9 cellular contexts compared by ENCODE assay signal in the genomic region with DNA sequence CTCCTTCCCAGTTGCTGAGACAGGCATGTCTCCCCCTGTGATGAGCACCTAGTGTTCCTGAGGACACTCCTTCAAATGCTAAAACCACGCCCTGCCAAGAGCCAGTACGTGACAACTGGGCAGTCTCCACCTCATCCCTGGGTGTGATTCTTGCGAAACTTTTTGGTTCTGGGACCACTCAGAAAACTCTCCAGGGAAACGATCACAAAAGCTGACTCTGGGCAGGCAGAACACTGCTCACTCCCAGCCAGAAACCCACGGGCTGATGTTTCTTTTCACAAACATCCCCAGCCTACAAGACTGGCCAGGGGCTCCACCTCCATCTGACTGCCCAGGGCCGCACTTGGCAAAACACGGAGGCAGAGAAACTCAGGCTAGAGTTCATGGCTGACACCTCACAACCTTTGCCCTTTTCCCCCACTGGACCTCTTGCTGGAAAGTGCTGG. TPM values are rescaled to one million over a fixed set of nuclear protein-coding genes. Genes with fewer than 3 reads are reported as not detected.
DNase-seq lines count a peak whose midpoint lies in the region; ATAC-seq and TF ChIP-seq lines count a peak whose summit lies in the region.
"Had no signal": no experiment of that assay in that cellular context is flagged by ENCODE, and none has a peak within 500 bp of the region (broad histone marks: within the 10 kb centered on the region; RNA-seq: fewer than 3 reads in every experiment).

No MANE protein-coding gene starts in this region.

- H3K9me3 Mint-ChIP-seq in CD4-positive, alpha-beta memory T cell: no peaks in the 10 kb centered on the region
- no peaks in the 10 kb centered on the region for H3K9me3 Mint-ChIP-seq in osteocyte (ENCODE audit: unreplicated experiment)

- H3K36me3 Mint-ChIP-seq in CD4-positive, alpha-beta memory T cell: peaks cover 5% of the 10 kb centered on the region in 2 donors
- peaks cover 3% of the 10 kb centered on the region for H3K36me3 Mint-ChIP-seq in osteocyte (ENCODE audit: unreplicated experiment)

- POLR2A ChIA-PET in CD4-positive, alpha-beta memory T cell (lab: Charles Lee; ENCODE audit: partially characterized antibody): interaction anchor here (0.6 to 3.1 kb wide), 2 partner anchors 26 to 351 kb away, joined by 3 to 17 read pairs; partner anchors contain the start of gene DHRS3

- DNase-seq in CD4-positive, alpha-beta memory T cell: no peak
- no peak for DNase-seq in RWPE2 (ENCODE audit: low spot score)
- DNase-seq in osteocyte (ENCODE audit: extremely low spot score, unreplicated experiment): no peak
- no peak for DNase-seq in T-helper 9 cell
- no peak for DNase-seq in kidney tubule cell (ENCODE audit: low spot score)
- no peak for DNase-seq in CD1c-positive myeloid dendritic cell (ENCODE audit: extremely low spot score)
- DNase-seq in effector memory CD4-positive, alpha-beta T cell: no peak
- DNase-seq: kidney glomerular epithelial cell had no signal

- peaks cover 28% of the 10 kb centered on the region for H3K4me1 ChIP-seq in CD4-positive, alpha-beta memory T cell (ENCODE audit: insufficient read depth, low read length)
- H3K4me1 ChIP-seq in RWPE2 (ENCODE audit: insufficient read depth, poor library complexity, severe bottlenecking) (peaks cover 28% of the 10 kb centered on the region), gastroesophageal sphincter (peaks cover 5 to 100% (median 78%) of the 10 kb centered on the region in 3 donors)
- peaks cover 12% of the 10 kb centered on the region for H3K4me1 ChIP-seq in effector memory CD4-positive, alpha-beta T cell (ENCODE audit: control insufficient read depth, insufficient read depth, low read length, poor library complexity, severe bottlenecking)

- H3K27ac ChIP-seq in CD4-positive, alpha-beta memory T cell (ENCODE audit: low read depth, low read length): no peak overlapping the region
- peak overlapping the region; percentile 22 for H3K27ac ChIP-seq in RWPE2 (ENCODE audit: poor library complexity, severe bottlenecking)
- H3K27ac ChIP-seq in gastroesophageal sphincter: peak overlapping the region; percentile 90 to 95 (median 92)
- no peak overlapping the region for H3K27ac ChIP-seq in effector memory CD4-positive, alpha-beta T cell (ENCODE audit: insufficient read depth, low read length, poor library complexity, severe bottlenecking)

- H3K4me3 ChIP-seq in CD4-positive, alpha-beta memory T cell (ENCODE audit: low read length in 2 of 2): no peak overlapping the region
- H3K4me3 ChIP-seq in RWPE2 (ENCODE audit: severe bottlenecking) (no peak overlapping the region), gastroesophageal sphincter (no peak overlapping the region)
- no peak overlapping the region for H3K4me3 ChIP-seq in effector memory CD4-positive, alpha-beta T cell (ENCODE audit: insufficient read depth, low read depth, low read length, poor library complexity, severe bottlenecking)

- no peaks in the 10 kb centered on the region for H3K9me3 ChIP-seq in CD4-positive, alpha-beta memory T cell (ENCODE audit: control insufficient read depth in 1 of 2, low read length in 2 of 2)
- no peaks in the 10 kb centered on the region for H3K9me3 ChIP-seq in RWPE2 (ENCODE audit: severe bottlenecking)
- no peaks in the 10 kb centered on the region for H3K9me3 ChIP-seq in gastroesophageal sphincter
- H3K9me3 ChIP-seq in effector memory CD4-positive, alpha-beta T cell (ENCODE audit: control insufficient read depth, low read length): no peaks in the 10 kb centered on the region

- ATAC-seq in RWPE2 (ENCODE audit: low read depth): peak; percentile 26; the same call in 2 of the 3 replicates
- ATAC-seq in gastroesophageal sphincter: peak; percentile 51

- peak overlapping the region in 1 of 8 donors; percentile 82 for H3K4me3 Mint-ChIP-seq in CD4-positive, alpha-beta memory T cell
- no peak overlapping the region for H3K4me3 Mint-ChIP-seq in osteocyte (ENCODE audit: unreplicated experiment)

- intact Hi-C loops in CD4-positive, alpha-beta memory T cell (cut with micrococcal nuclease): no loop called here

- H3K27me3 ChIP-seq in CD4-positive, alpha-beta memory T cell (ENCODE audit: insufficient read depth, low read length): no peaks in the 10 kb centered on the region
- H3K27me3 ChIP-seq in RWPE2 (ENCODE audit: insufficient read depth, poor library complexity, severe bottlenecking): no peaks in the 10 kb centered on the region
- H3K27me3 ChIP-seq in gastroesophageal sphincter: no peaks in the 10 kb centered on the region
- no peaks in the 10 kb centered on the region for H3K27me3 ChIP-seq in effector memory CD4-positive, alpha-beta T cell (replicated peaks; ENCODE audit: control insufficient read depth, insufficient read depth, low read length, poor library complexity, severe bottlenecking)

- CTCF ChIA-PET in CD4-positive, alpha-beta memory T cell (lab: Charles Lee; ENCODE audit: partially characterized antibody): no interaction called here

- H3K27me3 Mint-ChIP-seq in CD4-positive, alpha-beta memory T cell: no peaks in the 10 kb centered on the region
- H3K27me3 Mint-ChIP-seq in osteocyte (ENCODE audit: unreplicated experiment): no peaks in the 10 kb centered on the region

- TF ChIP-seq CTCF in RWPE2 (IDR thresholded peaks at IDR 0.05; ENCODE audit: poor library complexity, severe bottlenecking): no peak
- no peak for TF ChIP-seq CTCF in gastroesophageal sphincter (IDR thresholded peaks at IDR 0.05)
- TF ChIP-seq CTCF in osteocyte (IDR thresholded peaks at IDR 0.05): no peak

- TF ChIP-seq POLR2A in gastroesophageal sphincter (IDR thresholded peaks at IDR 0.05): peak in 1 of 2 donors; percentile 26

- 0% methylated on average over 1 of the region's 7 CpGs; no CpG with 5 or more reads in 1 of the 2 donors for WGBS in gastroesophageal sphincter (ENCODE audit: low coverage in 1 of 2), 2 donors

- no peak for TF ChIP-seq EP300 in gastroesophageal sphincter (IDR thresholded peaks at IDR 0.05)

- H3K4me1 Mint-ChIP-seq in CD4-positive, alpha-beta memory T cell: peaks cover 20 to 60% (median 37%) of the 10 kb centered on the region in 4 donors
- H3K4me1 Mint-ChIP-seq in osteocyte (ENCODE audit: unreplicated experiment): peaks cover 40% of the 10 kb centered on the region

- H3K36me3 ChIP-seq in CD4-positive, alpha-beta memory T cell (ENCODE audit: insufficient read depth, low read length): peaks cover 4% of the 10 kb centered on the region
- no peaks in the 10 kb centered on the region; the same call in 1 of the 2 replicates for H3K36me3 ChIP-seq in RWPE2 (ENCODE audit: low read depth)
- H3K36me3 ChIP-seq in gastroesophageal sphincter: peaks cover 0 to 11% of the 10 kb centered on the region in 2 donors
- peaks cover 6% of the 10 kb centered on the region for H3K36me3 ChIP-seq in effector memory CD4-positive, alpha-beta T cell (ENCODE audit: control insufficient read depth, insufficient read depth, low read length)

- peak overlapping the region in 4 of 7 donors; percentile 10 to 60 (median 36) for H3K27ac Mint-ChIP-seq in CD4-positive, alpha-beta memory T cell
- H3K27ac Mint-ChIP-seq in osteocyte (ENCODE audit: unreplicated experiment): peak overlapping the region; percentile 64

RNA-seq across cellular contexts. Expression of gene DHRS3, which starts 24.4 kb away (rescaled TPM):
- 10 to 100 TPM; 87.4 to 91.8 TPM for total RNA-seq in CD4-positive, alpha-beta memory T cell
- 10 to 100 TPM; 30.1 to 40.5 TPM for polyA plus RNA-seq in CD4-positive, alpha-beta memory T cell
- 100 to 1,000 TPM; 115 to 211 (median 186) TPM for total RNA-seq in gastroesophageal sphincter
- total RNA-seq in osteocyte: 52.5 and 55.3 TPM in 2 replicates

RNA-seq across cellular contexts. Expression of gene AADACL4, which starts 50.2 kb away (rescaled TPM):
- total RNA-seq in CD4-positive, alpha-beta memory T cell: not detected
- not detected for polyA plus RNA-seq in CD4-positive, alpha-beta memory T cell
- total RNA-seq in gastroesophageal sphincter (not detected), osteocyte (not detected in 2 replicates)

Comparison
In these comparisons a context has a peak if more than half of its experiments do, and no peak if none do; other contexts are left out.
1. H3K27ac ChIP-seq: peak in RWPE2 (single experiment) and gastroesophageal sphincter (4 of 4); none in CD4-positive, alpha-beta memory T cell (single experiment) and effector memory CD4-positive, alpha-beta T cell (single experiment).